Comparison of ENCODE assay signal across 15 cellular contexts in genomic region chr4:155615054-155615887, GRCh38. TPM values are rescaled to one million over a fixed set of nuclear protein-coding genes. Genes with fewer than 3 reads are reported as not detected.
DNase-seq lines count a peak whose midpoint lies in the region; ATAC-seq, FAIRE-seq and TF ChIP-seq lines count a peak whose summit lies in the region.
"Had no signal": no experiment of that assay in that cellular context is flagged by ENCODE, and none has a peak within 500 bp of the region (broad histone marks: within the 10 kb centered on the region; RNA-seq: fewer than 3 reads in every experiment).

No MANE protein-coding gene starts in this region.

- FAIRE-seq in astrocyte (lab: Jason Lieb, UNC) = no peak
- FAIRE-seq: D721Med had no signal

- no peaks in the 10 kb centered on the region for H3K27me3 ChIP-seq in left ventricle myocardium inferior (ENCODE audit: low read depth)
- H3K27me3 ChIP-seq in astrocyte (ENCODE audit: insufficient read depth, low read length) = no peaks in the 10 kb centered on the region
- H3K27me3 ChIP-seq: spleen had no signal

- H3K27me3 Mint-ChIP-seq in astrocyte (ENCODE audit: low read depth, unreplicated experiment) = no peaks in the 10 kb centered on the region
- H3K27me3 Mint-ChIP-seq in activated naive CD8-positive, alpha-beta T cell treated with anti-CD3 and anti-CD28 coated beads for 36 hours = peaks cover 29% of the 10 kb centered on the region

- H3K36me3 Mint-ChIP-seq in astrocyte (ENCODE audit: low read depth, unreplicated experiment) = no peaks in the 10 kb centered on the region
- no peaks in the 10 kb centered on the region for H3K36me3 Mint-ChIP-seq in activated naive CD8-positive, alpha-beta T cell treated with anti-CD3 and anti-CD28 coated beads for 36 hours

- peak overlapping the region; percentile 8 for H3K27ac Mint-ChIP-seq in astrocyte (ENCODE audit: unreplicated experiment)
- H3K27ac Mint-ChIP-seq in activated naive CD8-positive, alpha-beta T cell treated with anti-CD3 and anti-CD28 coated beads for 36 hours = no peak overlapping the region

- H3K27ac ChIP-seq in left ventricle myocardium inferior (replicated peaks) (peak overlapping the region; percentile 64), astrocyte (ENCODE audit: low read depth, low read length) (no peak overlapping the region)
- H3K27ac ChIP-seq: PC-9, spleen had no signal

- H4K20me1 ChIP-seq in astrocyte (ENCODE audit: insufficient read depth, low read length) = no peaks in the 10 kb centered on the region

- peaks cover 18% of the 10 kb centered on the region for H3K4me1 Mint-ChIP-seq in astrocyte (ENCODE audit: low read depth, unreplicated experiment)
- peaks cover 8% of the 10 kb centered on the region for H3K4me1 Mint-ChIP-seq in activated naive CD8-positive, alpha-beta T cell treated with anti-CD3 and anti-CD28 coated beads for 36 hours

- no peaks in the 10 kb centered on the region for H3K79me2 ChIP-seq in astrocyte (ENCODE audit: insufficient read depth, low read length)

- H3K9me3 Mint-ChIP-seq in astrocyte (ENCODE audit: unreplicated experiment) = no peaks in the 10 kb centered on the region
- H3K9me3 Mint-ChIP-seq in activated naive CD8-positive, alpha-beta T cell treated with anti-CD3 and anti-CD28 coated beads for 36 hours = peaks cover 1% of the 10 kb centered on the region

- H3K4me2 ChIP-seq in astrocyte (ENCODE audit: low read length) = no peak overlapping the region
- H3K4me2 ChIP-seq: PC-9 had no signal

- H3K9me3 ChIP-seq in left ventricle myocardium inferior (replicated peaks) (no peaks in the 10 kb centered on the region), astrocyte (ENCODE audit: insufficient read depth, low read depth, low read length) (no peaks in the 10 kb centered on the region)
- H3K9me3 ChIP-seq: spleen had no signal

- TF ChIP-seq CTCF in left ventricle myocardium inferior (IDR thresholded peaks at IDR 0.05; ENCODE audit: borderline replicate concordance) (no peak), astrocyte (IDR thresholded peaks at IDR 0.05; ENCODE audit: insufficient read depth, low read depth, low read length) (no peak)

- ATAC-seq in left cardiac atrium (no peak), HG02884 (IDR thresholded peaks at IDR 0.05; ENCODE audit: unreplicated experiment) (peak; percentile 46), GM19397 (IDR thresholded peaks at IDR 0.05; ENCODE audit: unreplicated experiment) (no peak)

- intact Hi-C loops in left ventricle myocardium inferior (cut with micrococcal nuclease) (no loop called here), left cardiac atrium (cut with DNase I) (no loop called here)

- no peak for DNase-seq in left ventricle myocardium inferior
- no peak for DNase-seq in left cardiac atrium
- DNase-seq in astrocyte (ENCODE audit: low read depth) = no peak
- no peak for DNase-seq in HuH-7.5 (ENCODE audit: low spot score)
- DNase-seq in HCEC 1CT = no peak
- DNase-seq in activated naive CD8-positive, alpha-beta T cell treated with anti-CD3 and anti-CD28 coated beads for 36 hours = no peak
- DNase-seq: NCI-H1092, NCI-H446, PC-9, spleen, SW 1271 had no signal

- no peak overlapping the region for H3K9ac ChIP-seq in astrocyte (ENCODE audit: low read length)

- H3K36me3 ChIP-seq in left ventricle myocardium inferior = no peaks in the 10 kb centered on the region
- H3K36me3 ChIP-seq in astrocyte (ENCODE audit: insufficient read depth, low read length) = no peaks in the 10 kb centered on the region
- H3K36me3 ChIP-seq: spleen had no signal

- peaks cover 23% of the 10 kb centered on the region for H3K4me1 ChIP-seq in left ventricle myocardium inferior
- no peaks in the 10 kb centered on the region for H3K4me1 ChIP-seq in astrocyte (ENCODE audit: insufficient read depth, low read length)

- no peak overlapping the region for H2AFZ ChIP-seq in astrocyte (ENCODE audit: low read depth, low read length)
- H2AFZ ChIP-seq: PC-9 had no signal

- H3K4me3 ChIP-seq in left ventricle myocardium inferior = no peak overlapping the region
- no peak overlapping the region for H3K4me3 ChIP-seq in astrocyte (ENCODE audit: insufficient read depth, low read depth, low read length)
- H3K4me3 ChIP-seq: PC-9, spleen had no signal

- no peak overlapping the region for H3K4me3 Mint-ChIP-seq in astrocyte (ENCODE audit: unreplicated experiment)
- H3K4me3 Mint-ChIP-seq in activated naive CD8-positive, alpha-beta T cell treated with anti-CD3 and anti-CD28 coated beads for 36 hours = no peak overlapping the region

RNA-seq across cellular contexts. Expression of gene GUCY1A1, which starts 51.4 kb away (rescaled TPM):
- 43.0 TPM for total RNA-seq in left ventricle myocardium inferior
- total RNA-seq in left cardiac atrium = 10 to 100 TPM; 34.2 to 53.5 TPM
- total RNA-seq in astrocyte = 0.48 and 1.0 TPM in 2 replicates
- total RNA-seq in activated naive CD8-positive, alpha-beta T cell treated with anti-CD3 and anti-CD28 coated beads for 36 hours = under 1 TPM; 0.04 to 0.14 TPM
- total RNA-seq: osteoblast had no signal

Comparison
In these comparisons a context has a peak if more than half of its experiments do, and no peak if none do; other contexts are left out.
1. RNA of gene GUCY1A1, which starts 51.4 kb away (total RNA-seq): 34.2 to 53.5 TPM in left cardiac atrium and 43.0 TPM in left ventricle myocardium inferior (single experiment); 0.48 to 1.0 TPM in astrocyte and 0.04 to 0.14 TPM in activated naive CD8-positive, alpha-beta T cell treated with anti-CD3 and anti-CD28 coated beads for 36 hours; every median in the first group is over 10 times any median in the second.